ENCODE assay signal across 8 cellular contexts in the genomic region with DNA sequence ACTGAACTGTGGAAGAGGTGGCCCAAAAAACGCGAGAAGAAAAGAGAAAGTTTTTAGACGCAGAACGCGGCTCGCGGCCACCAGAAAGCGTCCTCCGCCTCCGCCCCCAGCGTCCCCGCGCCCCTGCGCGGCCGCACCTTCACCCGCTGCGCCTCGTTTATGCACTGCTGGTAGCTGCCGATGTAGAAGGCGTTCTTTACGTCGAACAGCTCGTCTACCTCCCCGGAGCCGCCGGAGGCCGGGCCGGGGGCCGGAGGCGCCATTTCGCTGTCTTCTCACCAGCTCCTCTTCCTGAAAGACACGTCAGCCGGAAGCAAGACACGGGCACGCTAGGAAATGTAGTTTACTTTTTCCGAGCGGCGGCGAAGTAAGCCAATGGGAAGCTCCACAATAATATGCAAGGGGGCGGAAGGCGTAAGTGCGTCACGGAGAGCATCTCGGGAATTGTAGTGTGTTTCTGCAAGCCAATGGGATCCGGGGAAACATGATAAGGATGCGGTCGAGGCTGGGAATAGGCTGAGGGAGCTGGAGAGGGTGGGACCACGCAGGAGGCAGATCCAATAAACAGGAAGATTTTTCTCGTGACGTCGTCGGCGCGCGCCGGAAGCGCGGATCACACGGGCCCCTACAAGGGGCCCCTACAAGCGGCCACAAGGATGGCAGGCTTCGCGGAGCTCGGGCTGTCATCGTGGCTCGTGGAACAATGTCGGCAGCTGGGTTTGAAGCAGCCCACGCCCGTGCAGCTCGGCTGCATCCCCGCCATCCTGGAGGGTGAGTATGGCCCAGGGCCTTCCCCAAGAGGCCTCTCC. TPM values are rescaled to one million over a fixed set of nuclear protein-coding genes. Genes with fewer than 3 reads are reported as not detected.
DNase-seq lines count a peak whose midpoint lies in the region; ATAC-seq, FAIRE-seq and TF ChIP-seq lines count a peak whose summit lies in the region.

A gene (minus strand): TSS at position 302 of the 809 bp plus-strand sequence. CDS start 39 bp downstream, at position 263.
A gene with protein sequence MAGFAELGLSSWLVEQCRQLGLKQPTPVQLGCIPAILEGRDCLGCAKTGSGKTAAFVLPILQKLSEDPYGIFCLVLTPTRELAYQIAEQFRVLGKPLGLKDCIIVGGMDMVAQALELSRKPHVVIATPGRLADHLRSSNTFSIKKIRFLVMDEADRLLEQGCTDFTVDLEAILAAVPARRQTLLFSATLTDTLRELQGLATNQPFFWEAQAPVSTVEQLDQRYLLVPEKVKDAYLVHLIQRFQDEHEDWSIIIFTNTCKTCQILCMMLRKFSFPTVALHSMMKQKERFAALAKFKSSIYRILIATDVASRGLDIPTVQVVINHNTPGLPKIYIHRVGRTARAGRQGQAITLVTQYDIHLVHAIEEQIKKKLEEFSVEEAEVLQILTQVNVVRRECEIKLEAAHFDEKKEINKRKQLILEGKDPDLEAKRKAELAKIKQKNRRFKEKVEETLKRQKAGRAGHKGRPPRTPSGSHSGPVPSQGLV (plus strand): TSS at position 630 of the 809 bp plus-strand sequence. CDS start 27 bp downstream, at position 657.

- WGBS in esophagus muscularis mucosa, result 0% methylated on average over 46 of the region's 71 CpGs

- peak within 1 kb of the TSS; percentile 94 to 97 for H3K4me3 Mint-ChIP-seq in activated T-cell treated with anti-CD3 and anti-CD28 coated beads, Interleukin-2, amount 50 U/mL, for 72 hours

- H3K36me3 ChIP-seq in KOPT-K1 (ENCODE audit: insufficient read depth, low read length), result peaks cover 49% of the 10 kb centered on the region
- peaks cover 26 to 52% (median 38%) of the 10 kb centered on the region in 4 donors for H3K36me3 ChIP-seq in esophagus muscularis mucosa
- peaks cover 6 to 48% of the 10 kb centered on the region in 2 donors for H3K36me3 ChIP-seq in muscle layer of duodenum (ENCODE audit: control insufficient read depth in 1 of 2, insufficient read depth in 2 of 2, low read length in 2 of 2)

- H3K27ac Mint-ChIP-seq in activated T-cell treated with anti-CD3 and anti-CD28 coated beads, Interleukin-2, amount 50 U/mL, for 72 hours, result peak within 1 kb of the TSS; percentile 91

- no peaks in the 10 kb centered on the region for H3K27me3 Mint-ChIP-seq in activated T-cell treated with anti-CD3 and anti-CD28 coated beads, Interleukin-2, amount 50 U/mL, for 72 hours (ENCODE audit: low read depth)

- DNase-seq in DMS53 treated with DMSO at 0.1 percent for 48 hours (lab: John Stamatoyannopoulos, UW; ENCODE audit: unreplicated experiment) (peak; percentile 96), RCC 7860 (ENCODE audit: low spot score) (peak; percentile 98), esophagus muscularis mucosa (ENCODE audit: extremely low spot score) (peak; percentile 100)
- peak; percentile 97 to 98 for DNase-seq in activated T-cell treated with anti-CD3 and anti-CD28 coated beads, Interleukin-2, amount 50 U/mL, for 72 hours
- DNase-seq in stimulated activated CD8-positive, alpha-beta memory T cell treated with anti-CD3 and anti-CD28 coated beads, Interleukin-7, amount 100 ng/mL, for 4 hours (ENCODE audit: low read depth in 2 of 2), result peak; percentile 97 to 98

- peak within 1 kb of the TSS; percentile 75 to 98 (median 96) for H3K4me3 ChIP-seq in esophagus muscularis mucosa
- peak within 1 kb of the TSS; percentile 99 to 100 for H3K4me3 ChIP-seq in muscle layer of duodenum (ENCODE audit: low read depth in 1 of 2, low read length in 2 of 2)

- ATAC-seq in GM21737 (IDR thresholded peaks at IDR 0.05; ENCODE audit: unreplicated experiment), result peak; percentile 86
- ATAC-seq in activated T-cell treated with anti-CD3 and anti-CD28 coated beads, Interleukin-2, amount 50 U/mL, for 72 hours (replicated peaks in 1 of 2), result peak; percentile 94 to 95

- peaks cover 37% of the 10 kb centered on the region for H3K4me1 Mint-ChIP-seq in activated T-cell treated with anti-CD3 and anti-CD28 coated beads, Interleukin-2, amount 50 U/mL, for 72 hours (ENCODE audit: low read depth)

- H3K9me3 ChIP-seq in KOPT-K1 (ENCODE audit: insufficient read depth, low read length, poor library complexity, severe bottlenecking), result no peaks in the 10 kb centered on the region
- no peaks in the 10 kb centered on the region for H3K9me3 ChIP-seq in esophagus muscularis mucosa
- no peaks in the 10 kb centered on the region for H3K9me3 ChIP-seq in muscle layer of duodenum (ENCODE audit: control insufficient read depth in 1 of 2, low read length in 2 of 2)

- H3K27ac ChIP-seq in KOPT-K1 (ENCODE audit: low read depth, low read length, poor library complexity, severe bottlenecking), result peak within 1 kb of the TSS; percentile 81
- H3K27ac ChIP-seq in esophagus muscularis mucosa (replicated peaks in 1 of 4), result peak within 1 kb of the TSS; percentile 83 to 94 (median 88)
- peak within 1 kb of the TSS; percentile 90 for H3K27ac ChIP-seq in muscle layer of duodenum (ENCODE audit: low read length)

- intact Hi-C loops in esophagus muscularis mucosa (cut with DNase I), result no loop called here

- H3K9me3 Mint-ChIP-seq in activated T-cell treated with anti-CD3 and anti-CD28 coated beads, Interleukin-2, amount 50 U/mL, for 72 hours, result no peaks in the 10 kb centered on the region

- peak; percentile 79 for TF ChIP-seq POLR2A in esophagus muscularis mucosa (IDR thresholded peaks at IDR 0.05; ENCODE audit: low read depth)

- H3K4me1 ChIP-seq in esophagus muscularis mucosa (peaks cover 29 to 61% (median 41%) of the 10 kb centered on the region in 4 donors), muscle layer of duodenum (ENCODE audit: control insufficient read depth in 1 of 2, insufficient read depth in 2 of 2, low read length in 2 of 2) (peaks cover 6 to 39% of the 10 kb centered on the region in 2 donors)

- peak in 2 of 3 experiments; percentile 20 to 33 for TF ChIP-seq CTCF in esophagus muscularis mucosa (IDR thresholded peaks at IDR 0.05)

- no peak for TF ChIP-seq EP300 in esophagus muscularis mucosa (IDR thresholded peaks at IDR 0.05)

- H3K27me3 ChIP-seq in esophagus muscularis mucosa (no peaks in the 10 kb centered on the region), muscle layer of duodenum (ENCODE audit: low read depth, low read length) (no peaks in the 10 kb centered on the region)

- peak; percentile 92 for FAIRE-seq in RCC 7860 (lab: Jason Lieb, UNC)

- H3K36me3 Mint-ChIP-seq in activated T-cell treated with anti-CD3 and anti-CD28 coated beads, Interleukin-2, amount 50 U/mL, for 72 hours (ENCODE audit: insufficient read depth in 2 of 2), result peaks cover 7 to 17% of the 10 kb centered on the region in 2 donors

RNA-seq across cellular contexts. Expression of the first gene that starts in this region (rescaled TPM):
- 100 to 1,000 TPM; 191 to 222 TPM for total RNA-seq in activated T-cell treated with anti-CD3 and anti-CD28 coated beads, Interleukin-2, amount 50 U/mL, for 72 hours
- total RNA-seq in esophagus muscularis mucosa, result 100 to 1,000 TPM; 173 to 231 (median 210) TPM

RNA-seq across cellular contexts. Expression of the second gene that starts in this region (rescaled TPM):
- 10 to 100 TPM; 46.4 to 68.5 TPM for total RNA-seq in activated T-cell treated with anti-CD3 and anti-CD28 coated beads, Interleukin-2, amount 50 U/mL, for 72 hours
- 10 to 100 TPM; 38.4 to 42.6 (median 41.7) TPM for total RNA-seq in esophagus muscularis mucosa

Comparison
In these comparisons a context has a peak if more than half of its experiments do, and no peak if none do; other contexts are left out.
1. Peak in every context shown above with its lines: DNase-seq, ATAC-seq, H3K4me3 ChIP-seq and H3K27ac ChIP-seq.